Comparison of ENCODE assay signal across 17 cellular contexts in the genomic region with DNA sequence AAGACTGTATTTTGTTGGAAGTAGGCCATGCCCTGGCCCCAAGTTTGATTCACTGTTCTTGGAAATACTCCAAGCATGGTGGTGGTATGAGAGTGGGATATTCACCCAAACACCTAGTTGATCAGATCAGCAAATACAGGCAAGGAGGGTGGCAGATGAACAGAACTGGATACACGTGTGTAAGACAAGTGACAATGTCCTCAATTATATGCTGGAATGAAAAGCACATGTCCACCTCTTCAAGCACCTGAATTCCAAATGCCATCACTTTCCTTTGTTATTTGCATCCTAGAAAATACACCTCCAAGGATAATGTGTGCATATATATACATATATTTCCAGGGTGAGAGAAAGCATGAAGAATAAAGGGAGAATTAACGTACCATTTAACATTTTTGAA.
DNase-seq lines count a peak whose midpoint lies in the region; ATAC-seq, FAIRE-seq and TF ChIP-seq lines count a peak whose summit lies in the region.
"Had no signal": no experiment of that assay in that cellular context is flagged by ENCODE, and none has a peak within 500 bp of the region (broad histone marks: within the 10 kb centered on the region; RNA-seq: fewer than 3 reads in every experiment).

No MANE protein-coding gene starts in this region.

- ATAC-seq in HepG2 (no peak), right lobe of liver (no peak)

- H3K27me3 Mint-ChIP-seq in endodermal cell (ENCODE audit: insufficient read depth) = no peaks in the 10 kb centered on the region
- H3K27me3 Mint-ChIP-seq in neural progenitor cell (ENCODE audit: insufficient read depth, low read depth) = peaks cover 2% of the 10 kb centered on the region
- H3K27me3 Mint-ChIP-seq: CD4-positive, alpha-beta memory T cell had no signal

- BruUV-seq in HepG2 (replicated peaks; lab: Mats Ljungman, UMichigan) = no TSS peak

- no peak for TF ChIP-seq CTCF in HepG2 (CRISPR knock-in tag; IDR thresholded peaks at IDR 0.05)
- no peak for TF ChIP-seq CTCF in right lobe of liver (IDR thresholded peaks at IDR 0.05)
- no peak for TF ChIP-seq CTCF in endodermal cell (conservative IDR thresholded peaks at IDR 0.05)
- no peak for TF ChIP-seq CTCF in neural progenitor cell (IDR thresholded peaks at IDR 0.05)
- no peak for TF ChIP-seq CTCF in esophagus squamous epithelium (IDR thresholded peaks at IDR 0.05)
- TF ChIP-seq CTCF in esophagus muscularis mucosa (IDR thresholded peaks at IDR 0.05) = no peak

- no peak overlapping the region for H3K4me3 Mint-ChIP-seq in endodermal cell
- H3K4me3 Mint-ChIP-seq in neural progenitor cell = no peak overlapping the region
- H3K4me3 Mint-ChIP-seq: CD14-positive monocyte; CD4-positive, alpha-beta memory T cell; IgD-negative memory B cell had no signal

- H3K27ac ChIP-seq in HepG2 (ENCODE audit: extremely low read length, insufficient read depth, low read length) = no peak overlapping the region
- H3K27ac ChIP-seq in right lobe of liver = no peak overlapping the region
- H3K27ac ChIP-seq in endodermal cell (ENCODE audit: low read depth, low read length) = peak overlapping the region; percentile 93
- H3K27ac ChIP-seq in neural progenitor cell = no peak overlapping the region
- H3K27ac ChIP-seq in esophagus squamous epithelium = no peak overlapping the region
- no peak overlapping the region for H3K27ac ChIP-seq in esophagus muscularis mucosa (replicated peaks in 1 of 4)
- H3K27ac ChIP-seq: BLaER1 had no signal

- DNase-seq in HepG2 (ENCODE audit: low spot score) = no peak
- DNase-seq in right lobe of liver = no peak
- no peak for DNase-seq in endodermal cell
- no peak for DNase-seq in neural progenitor cell (ENCODE audit: low spot score)
- DNase-seq in cerebellar cortex (ENCODE audit: low spot score) = no peak
- no peak for DNase-seq in esophagus squamous epithelium (lab: John Stamatoyannopoulos, UW)
- DNase-seq in esophagus muscularis mucosa (ENCODE audit: extremely low spot score) = no peak
- DNase-seq: 8988T; CD4-positive, alpha-beta memory T cell; DMS153; DMS79; GF-D8; HCEC 1CT had no signal

- peaks cover 0 to 9% of the 10 kb centered on the region in 2 experiments; a peak in 1 of 5 replicates for H3K27me3 ChIP-seq in HepG2 (ENCODE audit: control insufficient read depth in 1 of 2, insufficient read depth in 2 of 2, low read length in 2 of 2)
- no peaks in the 10 kb centered on the region for H3K27me3 ChIP-seq in right lobe of liver
- H3K27me3 ChIP-seq in endodermal cell (ENCODE audit: control insufficient read depth, insufficient read depth, low read length, poor library complexity, severe bottlenecking) = no peaks in the 10 kb centered on the region
- H3K27me3 ChIP-seq in neural progenitor cell = no peaks in the 10 kb centered on the region
- H3K27me3 ChIP-seq in esophagus squamous epithelium = no peaks in the 10 kb centered on the region
- H3K27me3 ChIP-seq in esophagus muscularis mucosa = no peaks in the 10 kb centered on the region
- H3K27me3 ChIP-seq: BLaER1 had no signal

- TF ChIP-seq POLR2A in HepG2 (IDR thresholded peaks at IDR 0.05; ENCODE audit: insufficient read depth in 1 of 2, low read depth in 2 of 2, low read length in 2 of 2) (no peak), right lobe of liver (IDR thresholded peaks at IDR 0.05) (no peak), esophagus squamous epithelium (IDR thresholded peaks at IDR 0.05) (no peak), esophagus muscularis mucosa (IDR thresholded peaks at IDR 0.05; ENCODE audit: low read depth) (no peak)

- H3K4me1 Mint-ChIP-seq in endodermal cell (no peaks in the 10 kb centered on the region), neural progenitor cell (peaks cover 16% of the 10 kb centered on the region)
- H3K4me1 Mint-ChIP-seq: IgD-negative memory B cell had no signal

- no peaks in the 10 kb centered on the region for H3F3A ChIP-seq in neural progenitor cell (ENCODE audit: low read depth)

- H3K9me3 Mint-ChIP-seq in endodermal cell (no peaks in the 10 kb centered on the region), neural progenitor cell (peaks cover 5% of the 10 kb centered on the region)

- in situ Hi-C loops in HepG2 (cut with HindIII; ENCODE audit: extremely low pct_ligation_motif_present, low pct_unique_long_range_greater_than_20kb) = no loop called here

- no peak for TF ChIP-seq RAD21 in HepG2 (CRISPR knock-in tag; IDR thresholded peaks at IDR 0.05)

- H3K9me3 ChIP-seq in HepG2 (ENCODE audit: low read length) = no peaks in the 10 kb centered on the region
- H3K9me3 ChIP-seq in right lobe of liver = no peaks in the 10 kb centered on the region
- H3K9me3 ChIP-seq in endodermal cell (ENCODE audit: control insufficient read depth, low read length) = no peaks in the 10 kb centered on the region
- H3K9me3 ChIP-seq in neural progenitor cell (ENCODE audit: low read depth) = no peaks in the 10 kb centered on the region
- H3K9me3 ChIP-seq in esophagus squamous epithelium = no peaks in the 10 kb centered on the region
- no peaks in the 10 kb centered on the region for H3K9me3 ChIP-seq in esophagus muscularis mucosa
- H3K9me3 ChIP-seq: BLaER1 had no signal

- intact Hi-C loops in HepG2 (cut with micrococcal nuclease; ENCODE audit: unreplicated experiment) = no loop called here
- intact Hi-C loops in right lobe of liver (cut with DNase I) = no loop called here
- intact Hi-C loops in esophagus squamous epithelium (cut with DNase I) = no loop called here
- intact Hi-C loops in esophagus muscularis mucosa (cut with DNase I) = no loop called here

- CTCF ChIA-PET in HepG2 (lab: Yijun Ruan, JAX; ENCODE audit: low intra/inter-chr PET ratio, low total read pairs) = no interaction called here

- H3K9ac ChIP-seq in HepG2 (ENCODE audit: insufficient read depth, low read depth, low read length) = no peak overlapping the region
- H3K9ac ChIP-seq in endodermal cell (ENCODE audit: extremely low read depth, low read length, poor library complexity, severe bottlenecking) = no peak overlapping the region
- no peak overlapping the region for H3K9ac ChIP-seq in neural progenitor cell
- H3K9ac ChIP-seq: BLaER1 had no signal

- no peak overlapping the region for H3K27ac Mint-ChIP-seq in endodermal cell
- peak overlapping the region; percentile 29 for H3K27ac Mint-ChIP-seq in neural progenitor cell
- H3K27ac Mint-ChIP-seq: CD14-positive monocyte, IgD-negative memory B cell had no signal

- H2AFZ ChIP-seq in HepG2 (ENCODE audit: low read length) = no peak overlapping the region
- H2AFZ ChIP-seq in neural progenitor cell (replicated peaks) = no peak overlapping the region

- no peaks in the 10 kb centered on the region for H3K4me1 ChIP-seq in HepG2 (ENCODE audit: insufficient read depth, low read length)
- H3K4me1 ChIP-seq in right lobe of liver = no peaks in the 10 kb centered on the region
- H3K4me1 ChIP-seq in endodermal cell (ENCODE audit: control insufficient read depth, insufficient read depth, low read length) = no peaks in the 10 kb centered on the region
- H3K4me1 ChIP-seq in neural progenitor cell = peaks cover 7% of the 10 kb centered on the region
- peaks cover 0 to 5% (median 0%) of the 10 kb centered on the region in 3 donors for H3K4me1 ChIP-seq in esophagus squamous epithelium
- peaks cover 10 to 13% (median 11%) of the 10 kb centered on the region in 4 donors for H3K4me1 ChIP-seq in esophagus muscularis mucosa
- H3K4me1 ChIP-seq: BLaER1 had no signal

- H3K36me3 Mint-ChIP-seq in endodermal cell (ENCODE audit: low read depth) = no peaks in the 10 kb centered on the region
- no peaks in the 10 kb centered on the region for H3K36me3 Mint-ChIP-seq in neural progenitor cell
- H3K36me3 Mint-ChIP-seq: CD14-positive monocyte; CD4-positive, alpha-beta memory T cell; IgD-negative memory B cell had no signal

- no peak for TF ChIP-seq EP300 in HepG2 (IDR thresholded peaks at IDR 0.05; ENCODE audit: low read depth in 2 of 2, low read length in 2 of 2)
- no peak for TF ChIP-seq EP300 in HepG2 (CRISPR knock-in tag; IDR thresholded peaks at IDR 0.05; ENCODE audit: borderline replicate concordance)
- no peak for TF ChIP-seq EP300 in esophagus muscularis mucosa (IDR thresholded peaks at IDR 0.05)

- no peaks in the 10 kb centered on the region for H3K36me3 ChIP-seq in HepG2 (replicated peaks in 1 of 2; ENCODE audit: control insufficient read depth in 1 of 2, insufficient read depth in 2 of 2, low read length in 2 of 2)
- no peaks in the 10 kb centered on the region for H3K36me3 ChIP-seq in right lobe of liver
- H3K36me3 ChIP-seq in endodermal cell (ENCODE audit: control insufficient read depth, insufficient read depth, low read length) = no peaks in the 10 kb centered on the region
- H3K36me3 ChIP-seq in neural progenitor cell = no peaks in the 10 kb centered on the region
- H3K36me3 ChIP-seq in esophagus squamous epithelium = no peaks in the 10 kb centered on the region
- no peaks in the 10 kb centered on the region for H3K36me3 ChIP-seq in esophagus muscularis mucosa
- H3K36me3 ChIP-seq: BLaER1 had no signal

- 20% methylated on average over 2 of the region's 2 CpGs for WGBS in HepG2 (ENCODE audit: low lambda C conversion rate)
- 83% methylated on average over 2 of the region's 2 CpGs for WGBS in right lobe of liver (ENCODE audit: insufficient coverage, low coverage, low lambda C conversion rate, missing lambda C conversion rate)
- 86 to 92% methylated on average over 1 to 2 of the region's 2 CpGs for WGBS in endodermal cell (ENCODE audit: insufficient coverage in 1 of 2, insufficient read length in 1 of 2), 2 experiments
- 72 to 74% methylated on average over 2 of the region's 2 CpGs for WGBS in esophagus squamous epithelium, 2 donors
- WGBS in esophagus muscularis mucosa = 100% methylated on average over 2 of the region's 2 CpGs

- no peak overlapping the region for H3K4me3 ChIP-seq in HepG2 (replicated peaks in 1 of 3; ENCODE audit: insufficient read depth in 1 of 3, low read depth in 2 of 3, low read length in 3 of 3)
- H3K4me3 ChIP-seq in right lobe of liver = no peak overlapping the region
- H3K4me3 ChIP-seq in endodermal cell (ENCODE audit: low read length) = no peak overlapping the region
- no peak overlapping the region for H3K4me3 ChIP-seq in neural progenitor cell
- no peak overlapping the region for H3K4me3 ChIP-seq in esophagus squamous epithelium
- H3K4me3 ChIP-seq in esophagus muscularis mucosa = no peak overlapping the region
- H3K4me3 ChIP-seq: BLaER1 had no signal

- no peak for FAIRE-seq in HepG2 (lab: Jason Lieb, UNC)
- FAIRE-seq: HTR-8/SVneo had no signal

- H4K20me1 ChIP-seq in HepG2 (ENCODE audit: insufficient read depth, low read length) (no peaks in the 10 kb centered on the region), neural progenitor cell (ENCODE audit: low read depth) (no peaks in the 10 kb centered on the region)
- H4K20me1 ChIP-seq: BLaER1 had no signal

- H3K79me2 ChIP-seq in HepG2 (ENCODE audit: insufficient read depth, low read length) = no peaks in the 10 kb centered on the region
- no peaks in the 10 kb centered on the region for H3K79me2 ChIP-seq in neural progenitor cell (ENCODE audit: low read depth)

- POLR2A ChIA-PET in HepG2 (lab: Yijun Ruan, JAX) = no interaction called here

- H3K4me2 ChIP-seq in HepG2 (ENCODE audit: low read depth, low read length) (no peak overlapping the region), neural progenitor cell (no peak overlapping the region)
- H3K4me2 ChIP-seq: BLaER1 had no signal

TF ChIP-seq in HepG2, 621 proteins besides CTCF, POLR2A, EP300 and RAD21 (continues in another document):
- no peak for TF ChIP-seq NFE2L1 (CRISPR knock-in tag; IDR thresholded peaks at IDR 0.05; ENCODE audit: borderline replicate concordance)
